ENCODE assay signal across 1 cellular context in genomic region chr6:124958149-124958548, GRCh38.
TF ChIP-seq lines count a peak whose summit lies in the region.

No MANE protein-coding gene starts in this region.

TF ChIP-seq in HCT116, 20 proteins besides CTCF, POLR2A, EP300 and RAD21 (continued from another document):
- TF ChIP-seq EGR1 (IDR thresholded peaks at IDR 0.05; ENCODE audit: low read depth) (no peak), SP1 (IDR thresholded peaks at IDR 0.05; ENCODE audit: low read depth) (no peak), JUND (IDR thresholded peaks at IDR 0.05) (no peak), ELF1 (IDR thresholded peaks at IDR 0.05; ENCODE audit: borderline replicate concordance, low read depth) (no peak), ZFX (IDR thresholded peaks at IDR 0.05) (no peak), CEBPB (IDR thresholded peaks at IDR 0.05; ENCODE audit: low read depth) (no peak), EZH2phosphoT487 (IDR thresholded peaks at IDR 0.05; ENCODE audit: borderline replicate concordance) (no peak)
- TF ChIP-seq, protein P1, sequence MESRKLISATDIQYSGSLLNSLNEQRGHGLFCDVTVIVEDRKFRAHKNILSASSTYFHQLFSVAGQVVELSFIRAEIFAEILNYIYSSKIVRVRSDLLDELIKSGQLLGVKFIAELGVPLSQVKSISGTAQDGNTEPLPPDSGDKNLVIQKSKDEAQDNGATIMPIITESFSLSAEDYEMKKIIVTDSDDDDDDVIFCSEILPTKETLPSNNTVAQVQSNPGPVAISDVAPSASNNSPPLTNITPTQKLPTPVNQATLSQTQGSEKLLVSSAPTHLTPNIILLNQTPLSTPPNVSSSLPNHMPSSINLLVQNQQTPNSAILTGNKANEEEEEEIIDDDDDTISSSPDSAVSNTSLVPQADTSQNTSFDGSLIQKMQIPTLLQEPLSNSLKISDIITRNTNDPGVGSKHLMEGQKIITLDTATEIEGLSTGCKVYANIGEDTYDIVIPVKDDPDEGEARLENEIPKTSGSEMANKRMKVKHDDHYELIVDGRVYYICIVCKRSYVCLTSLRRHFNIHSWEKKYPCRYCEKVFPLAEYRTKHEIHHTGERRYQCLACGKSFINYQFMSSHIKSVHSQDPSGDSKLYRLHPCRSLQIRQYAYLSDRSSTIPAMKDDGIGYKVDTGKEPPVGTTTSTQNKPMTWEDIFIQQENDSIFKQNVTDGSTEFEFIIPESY (IDR thresholded peaks at IDR 0.05; ENCODE audit: extremely low read depth, insufficient replicate concordance, low read length): no peak
TF ChIP-seq in HCT116: peak in this region for 0.
